Comparison of ENCODE assay signal across 1 cellular context in the genomic region with DNA sequence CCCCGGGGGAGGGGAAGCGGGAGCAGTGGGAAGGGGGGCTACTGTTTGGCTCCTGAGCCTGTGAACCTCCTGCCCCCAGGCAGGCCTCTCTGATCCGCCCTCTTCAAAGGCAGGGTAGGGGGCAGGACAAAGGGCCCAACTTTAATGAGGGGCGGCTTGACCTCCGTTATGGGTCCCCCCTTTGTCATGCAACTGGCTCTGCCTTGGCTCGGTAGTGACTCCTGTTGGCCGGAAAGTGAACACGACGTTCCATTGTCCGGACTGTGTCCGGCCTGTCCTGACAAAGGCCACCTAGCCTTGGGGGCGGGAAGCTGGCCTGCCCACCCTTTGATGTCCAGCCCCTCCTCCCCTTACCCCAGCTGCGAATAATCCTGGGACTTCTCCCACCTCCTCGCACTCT.
TF ChIP-seq lines count a peak whose summit lies in the region.

No MANE protein-coding gene starts in this region.

TF ChIP-seq in GM23338, 12 proteins besides CTCF, POLR2A, EP300 and RAD21 (continued from another document):
- TF ChIP-seq, protein P1, sequence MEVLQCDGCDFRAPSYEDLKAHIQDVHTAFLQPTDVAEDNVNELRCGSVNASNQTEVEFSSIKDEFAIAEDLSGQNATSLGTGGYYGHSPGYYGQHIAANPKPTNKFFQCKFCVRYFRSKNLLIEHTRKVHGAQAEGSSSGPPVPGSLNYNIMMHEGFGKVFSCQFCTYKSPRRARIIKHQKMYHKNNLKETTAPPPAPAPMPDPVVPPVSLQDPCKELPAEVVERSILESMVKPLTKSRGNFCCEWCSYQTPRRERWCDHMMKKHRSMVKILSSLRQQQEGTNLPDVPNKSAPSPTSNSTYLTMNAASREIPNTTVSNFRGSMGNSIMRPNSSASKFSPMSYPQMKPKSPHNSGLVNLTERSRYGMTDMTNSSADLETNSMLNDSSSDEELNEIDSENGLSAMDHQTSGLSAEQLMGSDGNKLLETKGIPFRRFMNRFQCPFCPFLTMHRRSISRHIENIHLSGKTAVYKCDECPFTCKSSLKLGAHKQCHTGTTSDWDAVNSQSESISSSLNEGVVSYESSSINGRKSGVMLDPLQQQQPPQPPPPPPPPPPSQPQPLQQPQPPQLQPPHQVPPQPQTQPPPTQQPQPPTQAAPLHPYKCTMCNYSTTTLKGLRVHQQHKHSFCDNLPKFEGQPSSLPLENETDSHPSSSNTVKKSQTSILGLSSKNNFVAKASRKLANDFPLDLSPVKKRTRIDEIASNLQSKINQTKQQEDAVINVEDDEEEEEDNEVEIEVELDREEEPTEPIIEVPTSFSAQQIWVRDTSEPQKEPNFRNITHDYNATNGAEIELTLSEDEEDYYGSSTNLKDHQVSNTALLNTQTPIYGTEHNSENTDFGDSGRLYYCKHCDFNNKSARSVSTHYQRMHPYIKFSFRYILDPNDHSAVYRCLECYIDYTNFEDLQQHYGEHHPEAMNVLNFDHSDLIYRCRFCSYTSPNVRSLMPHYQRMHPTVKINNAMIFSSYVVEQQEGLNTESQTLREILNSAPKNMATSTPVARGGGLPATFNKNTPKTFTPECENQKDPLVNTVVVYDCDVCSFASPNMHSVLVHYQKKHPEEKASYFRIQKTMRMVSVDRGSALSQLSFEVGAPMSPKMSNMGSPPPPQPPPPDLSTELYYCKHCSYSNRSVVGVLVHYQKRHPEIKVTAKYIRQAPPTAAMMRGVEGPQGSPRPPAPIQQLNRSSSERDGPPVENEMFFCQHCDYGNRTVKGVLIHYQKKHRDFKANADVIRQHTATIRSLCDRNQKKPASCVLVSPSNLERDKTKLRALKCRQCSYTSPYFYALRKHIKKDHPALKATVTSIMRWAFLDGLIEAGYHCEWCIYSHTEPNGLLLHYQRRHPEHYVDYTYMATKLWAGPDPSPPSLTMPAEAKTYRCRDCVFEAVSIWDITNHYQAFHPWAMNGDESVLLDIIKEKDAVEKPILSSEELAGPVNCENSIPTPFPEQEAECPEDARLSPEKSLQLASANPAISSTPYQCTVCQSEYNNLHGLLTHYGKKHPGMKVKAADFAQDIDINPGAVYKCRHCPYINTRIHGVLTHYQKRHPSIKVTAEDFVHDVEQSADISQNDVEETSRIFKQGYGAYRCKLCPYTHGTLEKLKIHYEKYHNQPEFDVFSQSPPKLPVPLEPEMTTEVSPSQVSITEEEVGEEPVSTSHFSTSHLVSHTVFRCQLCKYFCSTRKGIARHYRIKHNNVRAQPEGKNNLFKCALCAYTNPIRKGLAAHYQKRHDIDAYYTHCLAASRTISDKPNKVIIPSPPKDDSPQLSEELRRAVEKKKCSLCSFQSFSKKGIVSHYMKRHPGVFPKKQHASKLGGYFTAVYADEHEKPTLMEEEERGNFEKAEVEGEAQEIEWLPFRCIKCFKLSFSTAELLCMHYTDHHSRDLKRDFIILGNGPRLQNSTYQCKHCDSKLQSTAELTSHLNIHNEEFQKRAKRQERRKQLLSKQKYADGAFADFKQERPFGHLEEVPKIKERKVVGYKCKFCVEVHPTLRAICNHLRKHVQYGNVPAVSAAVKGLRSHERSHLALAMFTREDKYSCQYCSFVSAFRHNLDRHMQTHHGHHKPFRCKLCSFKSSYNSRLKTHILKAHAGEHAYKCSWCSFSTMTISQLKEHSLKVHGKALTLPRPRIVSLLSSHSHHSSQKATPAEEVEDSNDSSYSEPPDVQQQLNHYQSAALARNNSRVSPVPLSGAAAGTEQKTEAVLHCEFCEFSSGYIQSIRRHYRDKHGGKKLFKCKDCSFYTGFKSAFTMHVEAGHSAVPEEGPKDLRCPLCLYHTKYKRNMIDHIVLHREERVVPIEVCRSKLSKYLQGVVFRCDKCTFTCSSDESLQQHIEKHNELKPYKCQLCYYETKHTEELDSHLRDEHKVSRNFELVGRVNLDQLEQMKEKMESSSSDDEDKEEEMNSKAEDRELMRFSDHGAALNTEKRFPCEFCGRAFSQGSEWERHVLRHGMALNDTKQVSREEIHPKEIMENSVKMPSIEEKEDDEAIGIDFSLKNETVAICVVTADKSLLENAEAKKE (CRISPR knock-in tag; IDR thresholded peaks at IDR 0.05), result no peak
- no peak for TF ChIP-seq ZNF114 (CRISPR knock-in tag; IDR thresholded peaks at IDR 0.05)
- TF ChIP-seq, protein P2, sequence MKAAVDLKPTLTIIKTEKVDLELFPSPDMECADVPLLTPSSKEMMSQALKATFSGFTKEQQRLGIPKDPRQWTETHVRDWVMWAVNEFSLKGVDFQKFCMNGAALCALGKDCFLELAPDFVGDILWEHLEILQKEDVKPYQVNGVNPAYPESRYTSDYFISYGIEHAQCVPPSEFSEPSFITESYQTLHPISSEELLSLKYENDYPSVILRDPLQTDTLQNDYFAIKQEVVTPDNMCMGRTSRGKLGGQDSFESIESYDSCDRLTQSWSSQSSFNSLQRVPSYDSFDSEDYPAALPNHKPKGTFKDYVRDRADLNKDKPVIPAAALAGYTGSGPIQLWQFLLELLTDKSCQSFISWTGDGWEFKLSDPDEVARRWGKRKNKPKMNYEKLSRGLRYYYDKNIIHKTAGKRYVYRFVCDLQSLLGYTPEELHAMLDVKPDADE (IDR thresholded peaks at IDR 0.05), result no peak
- no peak for TF ChIP-seq CREB1 (CRISPR knock-in tag; IDR thresholded peaks at IDR 0.05; ENCODE audit: low read depth)
- TF ChIP-seq EZH2 (IDR thresholded peaks at IDR 0.05; ENCODE audit: low read depth, unreplicated experiment), result no peak
- no peak for TF ChIP-seq ZNF331 (CRISPR knock-in tag; IDR thresholded peaks at IDR 0.05; ENCODE audit: low read depth)
- TF ChIP-seq, protein P3, sequence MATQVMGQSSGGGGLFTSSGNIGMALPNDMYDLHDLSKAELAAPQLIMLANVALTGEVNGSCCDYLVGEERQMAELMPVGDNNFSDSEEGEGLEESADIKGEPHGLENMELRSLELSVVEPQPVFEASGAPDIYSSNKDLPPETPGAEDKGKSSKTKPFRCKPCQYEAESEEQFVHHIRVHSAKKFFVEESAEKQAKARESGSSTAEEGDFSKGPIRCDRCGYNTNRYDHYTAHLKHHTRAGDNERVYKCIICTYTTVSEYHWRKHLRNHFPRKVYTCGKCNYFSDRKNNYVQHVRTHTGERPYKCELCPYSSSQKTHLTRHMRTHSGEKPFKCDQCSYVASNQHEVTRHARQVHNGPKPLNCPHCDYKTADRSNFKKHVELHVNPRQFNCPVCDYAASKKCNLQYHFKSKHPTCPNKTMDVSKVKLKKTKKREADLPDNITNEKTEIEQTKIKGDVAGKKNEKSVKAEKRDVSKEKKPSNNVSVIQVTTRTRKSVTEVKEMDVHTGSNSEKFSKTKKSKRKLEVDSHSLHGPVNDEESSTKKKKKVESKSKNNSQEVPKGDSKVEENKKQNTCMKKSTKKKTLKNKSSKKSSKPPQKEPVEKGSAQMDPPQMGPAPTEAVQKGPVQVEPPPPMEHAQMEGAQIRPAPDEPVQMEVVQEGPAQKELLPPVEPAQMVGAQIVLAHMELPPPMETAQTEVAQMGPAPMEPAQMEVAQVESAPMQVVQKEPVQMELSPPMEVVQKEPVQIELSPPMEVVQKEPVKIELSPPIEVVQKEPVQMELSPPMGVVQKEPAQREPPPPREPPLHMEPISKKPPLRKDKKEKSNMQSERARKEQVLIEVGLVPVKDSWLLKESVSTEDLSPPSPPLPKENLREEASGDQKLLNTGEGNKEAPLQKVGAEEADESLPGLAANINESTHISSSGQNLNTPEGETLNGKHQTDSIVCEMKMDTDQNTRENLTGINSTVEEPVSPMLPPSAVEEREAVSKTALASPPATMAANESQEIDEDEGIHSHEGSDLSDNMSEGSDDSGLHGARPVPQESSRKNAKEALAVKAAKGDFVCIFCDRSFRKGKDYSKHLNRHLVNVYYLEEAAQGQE (IDR thresholded peaks at IDR 0.05; ENCODE audit: unreplicated experiment), result no peak
- no peak for TF ChIP-seq EZH2phosphoT487 (IDR thresholded peaks at IDR 0.05; ENCODE audit: unreplicated experiment)
- TF ChIP-seq STAT1 (IDR thresholded peaks at IDR 0.05; ENCODE audit: unreplicated experiment), result no peak
TF ChIP-seq in GM23338: peak in this region for 0.
